7 cellular contexts compared by ENCODE assay signal in genomic region chr1:117405042-117405441, GRCh38.
"Had no signal": no experiment of that assay in that cellular context is flagged by ENCODE, and none has a peak within 500 bp of the region (broad histone marks: within the 10 kb centered on the region; RNA-seq: fewer than 3 reads in every experiment).

No MANE protein-coding gene starts in this region.

- FAIRE-seq: G401.6, GM12891, GM12892, GM18507, GM19239 had no signal

- DNase-seq: GDM1, GF-D8 had no signal
